ENCODE assay signal across 22 cellular contexts in genomic region chr16:27491894-27492587, GRCh38. TPM values are rescaled to one million over a fixed set of nuclear protein-coding genes. Genes with fewer than 3 reads are reported as not detected.
DNase-seq lines count a peak whose midpoint lies in the region; ATAC-seq and TF ChIP-seq lines count a peak whose summit lies in the region.
"Had no signal": no experiment of that assay in that cellular context is flagged by ENCODE, and none has a peak within 500 bp of the region (broad histone marks: within the 10 kb centered on the region; RNA-seq: fewer than 3 reads in every experiment).

No MANE protein-coding gene starts in this region.

- no peak overlapping the region for H2AFZ ChIP-seq in smooth muscle cell (ENCODE audit: low read depth)

- H3K27me3 Mint-ChIP-seq in HFFc6 (ENCODE audit: insufficient read depth) (no peaks in the 10 kb centered on the region), progenitor cell of endocrine pancreas (no peaks in the 10 kb centered on the region)
- no peaks in the 10 kb centered on the region for H3K27me3 Mint-ChIP-seq in activated CD8-positive, alpha-beta T cell treated with anti-CD3 and anti-CD28 coated beads for 36 hours
- H3K27me3 Mint-ChIP-seq: activated T-helper 17 cell treated with anti-CD3 and anti-CD28 coated beads, Interleukin-2, amount 50 U/mL, for 72 hours had no signal

- H3K79me2 ChIP-seq in smooth muscle cell (ENCODE audit: low read depth) = no peaks in the 10 kb centered on the region

- H3K9me3 ChIP-seq in right atrium auricular region (no peaks in the 10 kb centered on the region), smooth muscle cell (replicated peaks; ENCODE audit: low read depth) (no peaks in the 10 kb centered on the region)

- H3K4me1 ChIP-seq in right atrium auricular region = peaks cover 0 to 3% of the 10 kb centered on the region in 2 donors
- no peaks in the 10 kb centered on the region for H3K4me1 ChIP-seq in smooth muscle cell (ENCODE audit: low read depth)

- H3K4me1 Mint-ChIP-seq in HFFc6 (ENCODE audit: low read depth) (peaks cover 27% of the 10 kb centered on the region), progenitor cell of endocrine pancreas (ENCODE audit: low read depth) (no peaks in the 10 kb centered on the region)
- H3K4me1 Mint-ChIP-seq in activated CD8-positive, alpha-beta T cell treated with anti-CD3 and anti-CD28 coated beads for 36 hours (ENCODE audit: low read depth) = no peaks in the 10 kb centered on the region
- H3K4me1 Mint-ChIP-seq: activated T-helper 17 cell treated with anti-CD3 and anti-CD28 coated beads, Interleukin-2, amount 50 U/mL, for 72 hours; H9 had no signal

- no peak overlapping the region for H3K9ac ChIP-seq in smooth muscle cell (ENCODE audit: low read depth)

- H3K27ac ChIP-seq in right atrium auricular region = peak overlapping the region; percentile 43 to 46
- no peak overlapping the region for H3K27ac ChIP-seq in smooth muscle cell (ENCODE audit: low read depth)
- H3K27ac ChIP-seq: WERI-Rb-1 had no signal

- H3K36me3 ChIP-seq in right atrium auricular region (peaks cover 98% of the 10 kb centered on the region), smooth muscle cell (ENCODE audit: low read depth) (peaks cover 4% of the 10 kb centered on the region)

- no peak overlapping the region for H3K4me2 ChIP-seq in smooth muscle cell

- H3K36me3 Mint-ChIP-seq in HFFc6 (ENCODE audit: low read depth) (peaks cover 41% of the 10 kb centered on the region), progenitor cell of endocrine pancreas (ENCODE audit: insufficient read depth) (peaks cover 17% of the 10 kb centered on the region)
- peaks cover 27% of the 10 kb centered on the region for H3K36me3 Mint-ChIP-seq in activated CD8-positive, alpha-beta T cell treated with anti-CD3 and anti-CD28 coated beads for 36 hours (ENCODE audit: low read depth)

- H3K4me3 Mint-ChIP-seq in HFFc6 (no peak overlapping the region), progenitor cell of endocrine pancreas (ENCODE audit: low read depth) (no peak overlapping the region)
- no peak overlapping the region for H3K4me3 Mint-ChIP-seq in activated CD8-positive, alpha-beta T cell treated with anti-CD3 and anti-CD28 coated beads for 36 hours
- H3K4me3 Mint-ChIP-seq: activated T-helper 17 cell treated with anti-CD3 and anti-CD28 coated beads, Interleukin-2, amount 50 U/mL, for 72 hours; H9 had no signal

- no peaks in the 10 kb centered on the region for H4K20me1 ChIP-seq in smooth muscle cell (ENCODE audit: low read depth)

- H3K4me3 ChIP-seq in right atrium auricular region (no peak overlapping the region), smooth muscle cell (no peak overlapping the region)

- peak overlapping the region; percentile 34; the same call in 1 of the 2 replicates for H3K27ac Mint-ChIP-seq in HFFc6
- H3K27ac Mint-ChIP-seq in activated CD8-positive, alpha-beta T cell treated with anti-CD3 and anti-CD28 coated beads for 36 hours = peak overlapping the region; percentile 71
- peak overlapping the region; percentile 16 for H3K27ac Mint-ChIP-seq in progenitor cell of endocrine pancreas
- H3K27ac Mint-ChIP-seq: activated T-helper 17 cell treated with anti-CD3 and anti-CD28 coated beads, Interleukin-2, amount 50 U/mL, for 72 hours had no signal

- H3K27me3 ChIP-seq in right atrium auricular region (no peaks in the 10 kb centered on the region), smooth muscle cell (ENCODE audit: low read depth) (no peaks in the 10 kb centered on the region)

- ATAC-seq in activated CD8-positive, alpha-beta T cell treated with anti-CD3 and anti-CD28 coated beads for 36 hours = no peak
- ATAC-seq: activated T-helper 17 cell treated with anti-CD3 and anti-CD28 coated beads, Interleukin-2, amount 50 U/mL, for 72 hours had no signal

- POLR2A ChIA-PET in activated CD8-positive, alpha-beta T cell treated with anti-CD3 and anti-CD28 coated beads for 36 hours (lab: Charles Lee) = no interaction called here

- no peaks in the 10 kb centered on the region for H3K9me3 Mint-ChIP-seq in HFFc6
- H3K9me3 Mint-ChIP-seq in activated CD8-positive, alpha-beta T cell treated with anti-CD3 and anti-CD28 coated beads for 36 hours = no peaks in the 10 kb centered on the region
- H3K9me3 Mint-ChIP-seq in progenitor cell of endocrine pancreas (ENCODE audit: low read depth) = no peaks in the 10 kb centered on the region
- H3K9me3 Mint-ChIP-seq: activated T-helper 17 cell treated with anti-CD3 and anti-CD28 coated beads, Interleukin-2, amount 50 U/mL, for 72 hours; H9 had no signal

- TF ChIP-seq CTCF in HFFc6 (IDR thresholded peaks at IDR 0.05) (no peak), right atrium auricular region (IDR thresholded peaks at IDR 0.05) (no peak), progenitor cell of endocrine pancreas (IDR thresholded peaks at IDR 0.05; ENCODE audit: unreplicated experiment) (no peak), smooth muscle cell (IDR thresholded peaks at IDR 0.05; ENCODE audit: borderline replicate concordance, insufficient read depth, poor library complexity, severe bottlenecking) (no peak)
- TF ChIP-seq CTCF in activated CD8-positive, alpha-beta T cell treated with anti-CD3 and anti-CD28 coated beads for 36 hours (IDR thresholded peaks at IDR 0.05) = no peak

- CTCF ChIA-PET in activated CD8-positive, alpha-beta T cell treated with anti-CD3 and anti-CD28 coated beads for 36 hours (lab: Charles Lee) = no interaction called here

- H3F3A ChIP-seq in smooth muscle cell (ENCODE audit: low read depth) = no peaks in the 10 kb centered on the region

- intact Hi-C loops in activated CD8-positive, alpha-beta T cell treated with anti-CD3 and anti-CD28 coated beads for 36 hours (cut with micrococcal nuclease) = no loop called here

- DNase-seq in HFFc6 (no peak), right atrium auricular region (ENCODE audit: low spot score) (no peak), progenitor cell of endocrine pancreas (ENCODE audit: low spot score, unreplicated experiment) (no peak), smooth muscle cell (lab: John Stamatoyannopoulos, UW; ENCODE audit: unreplicated experiment) (no peak), foreskin melanocyte (no peak), GM19240 (ENCODE audit: insufficient read length, low spot score) (no peak)
- DNase-seq in activated CD8-positive, alpha-beta T cell treated with anti-CD3 and anti-CD28 coated beads for 36 hours = no peak
- no peak for DNase-seq in activated CD4-positive, CD25-positive, alpha-beta regulatory T cell treated with anti-CD3 and anti-CD28 coated beads, Interleukin-2, amount 50 U/mL, for 72 hours
- DNase-seq: COR-L47; H9; hypothalamus; KBM-7; kidney glomerular epithelial cell; MV-4-11; NCI-H2081; NCI-H510A treated with DMSO at 0.1 percent for 48 hours; nucleus accumbens; SIG-M5; stimulated activated CD4-positive, alpha-beta T cell treated with anti-CD3 and anti-CD28 coated beads, Interleukin-2, amount 100 ng/mL, for 24 hours; substantia nigra; WERI-Rb-1 had no signal

- 96% methylated on average over 16 of the region's 16 CpGs for WGBS in smooth muscle cell (ENCODE audit: low lambda C conversion rate)

RNA-seq across cellular contexts. Expression of gene GTF3C1, which starts 57.7 kb away (rescaled TPM):
- 10 to 100 TPM; 66.6 to 86.1 (median 80.3) TPM for total RNA-seq in HFFc6 (2021; fragmentation: NEBNext Ultra II Directional; extraction: Animal tissue kit (Norgen Biotek cat#: 25700))
- total RNA-seq in activated CD8-positive, alpha-beta T cell treated with anti-CD3 and anti-CD28 coated beads for 36 hours = 10 to 100 TPM; 55.9 to 58.6 TPM
- 10 to 100 TPM; 64.0 to 77.2 TPM for total RNA-seq in right atrium auricular region
- total RNA-seq in progenitor cell of endocrine pancreas = 105 and 106 TPM in 2 replicates
- total RNA-seq in smooth muscle cell = 61.9 and 78.5 TPM in 2 replicates
- polyA plus RNA-seq in smooth muscle cell = 47.1 and 47.6 TPM in 2 replicates

RNA-seq across cellular contexts. Expression of gene KATNIP, which starts 57.9 kb away (rescaled TPM):
- 10 to 100 TPM; 18.6 to 24.1 (median 19.9) TPM for total RNA-seq in HFFc6 (2021; fragmentation: NEBNext Ultra II Directional; extraction: Animal tissue kit (Norgen Biotek cat#: 25700))
- 10 to 100 TPM in 1 of 2 experiments, 1 to 10 TPM in 1; 9.6 to 11.5 TPM for total RNA-seq in activated CD8-positive, alpha-beta T cell treated with anti-CD3 and anti-CD28 coated beads for 36 hours
- total RNA-seq in right atrium auricular region = 10 to 100 TPM; 10.6 to 22.7 TPM
- total RNA-seq in progenitor cell of endocrine pancreas = 48.1 and 48.7 TPM in 2 replicates
- 8.6 and 12.4 TPM in 2 replicates for total RNA-seq in smooth muscle cell
- 5.2 and 9.8 TPM in 2 replicates for polyA plus RNA-seq in smooth muscle cell

Comparison
In these comparisons a context has a peak if more than half of its experiments do, and no peak if none do; other contexts are left out.
1. H3K27ac Mint-ChIP-seq: peak in every context shown above with its lines; median percentile 71 in activated CD8-positive, alpha-beta T cell treated with anti-CD3 and anti-CD28 coated beads for 36 hours; 34 in HFFc6; 16 in progenitor cell of endocrine pancreas.